Comparison of ENCODE assay signal across 20 cellular contexts in the genomic region with DNA sequence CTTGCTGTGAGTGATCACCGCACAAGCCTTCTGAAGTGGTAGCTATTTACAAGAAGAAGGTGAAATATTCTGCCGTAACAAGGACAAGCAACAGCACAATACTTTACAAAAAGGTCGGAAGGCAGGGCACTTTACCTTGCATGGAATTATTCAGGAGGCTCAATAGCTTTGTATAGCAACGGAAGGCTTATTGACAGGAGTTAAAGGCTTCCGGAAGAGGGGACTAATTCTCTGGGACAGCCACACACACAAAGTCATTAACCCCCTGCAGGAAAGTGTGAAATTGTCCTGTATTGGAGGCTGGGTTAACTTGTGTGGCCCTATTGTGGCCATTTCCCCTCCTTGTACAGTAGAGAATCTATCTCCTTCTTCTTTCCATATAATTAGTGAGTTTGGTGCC.
DNase-seq lines count a peak whose midpoint lies in the region; ATAC-seq and TF ChIP-seq lines count a peak whose summit lies in the region.
"Had no signal": no experiment of that assay in that cellular context is flagged by ENCODE, and none has a peak within 500 bp of the region (broad histone marks: within the 10 kb centered on the region; RNA-seq: fewer than 3 reads in every experiment).

No MANE protein-coding gene starts in this region.

- H3K4me1 ChIP-seq in H9 (ENCODE audit: insufficient read depth, low read length) (peaks cover 13% of the 10 kb centered on the region), endodermal cell (ENCODE audit: control insufficient read depth, insufficient read depth, low read length) (peaks cover 15% of the 10 kb centered on the region), iPS-18a (ENCODE audit: control insufficient read depth, low read depth, low read length) (peaks cover 62% of the 10 kb centered on the region), neuronal stem cell (ENCODE audit: control insufficient read depth in 2 of 2, insufficient read depth in 1 of 2, low read depth in 1 of 2, low read length in 2 of 2) (peaks cover 12% of the 10 kb centered on the region in 2 donors)

- H3K4me3 ChIP-seq in endodermal cell (ENCODE audit: low read length) = peak overlapping the region; percentile 24
- no peak overlapping the region for H3K4me3 ChIP-seq in iPS-18a (ENCODE audit: low read length)
- H3K4me3 ChIP-seq in neuronal stem cell (ENCODE audit: low read length in 2 of 2) = no peak overlapping the region
- H3K4me3 ChIP-seq: SJSA1 had no signal

- no peak overlapping the region for H2AK5ac ChIP-seq in H9 (ENCODE audit: insufficient read length, low read length)
- H2AK5ac ChIP-seq in neuronal stem cell (ENCODE audit: low read depth, low read length) = no peak overlapping the region

- peak overlapping the region; percentile 66 for H2BK5ac ChIP-seq in H9 (ENCODE audit: insufficient read length, low read length)
- no peak overlapping the region for H2BK5ac ChIP-seq in neuronal stem cell (ENCODE audit: low read length)

- H3K23me2 ChIP-seq in H9 (ENCODE audit: insufficient read length, low read depth, low read length, poor library complexity, severe bottlenecking) = no peaks in the 10 kb centered on the region

- H3T11ph ChIP-seq in H9 (ENCODE audit: low read length) = no peak overlapping the region

- H3K9ac ChIP-seq in H9 (ENCODE audit: extremely low read depth, insufficient read length, low read length) (peak overlapping the region; percentile 49), endodermal cell (ENCODE audit: extremely low read depth, low read length, poor library complexity, severe bottlenecking) (no peak overlapping the region), iPS-18a (ENCODE audit: low read length) (no peak overlapping the region), neuronal stem cell (ENCODE audit: low read depth, low read length, poor library complexity) (no peak overlapping the region)

- H3K27ac ChIP-seq in H9 (ENCODE audit: insufficient read length, low read depth, low read length) = peak overlapping the region; percentile 97
- H3K27ac ChIP-seq in endodermal cell (ENCODE audit: low read depth, low read length) = no peak overlapping the region
- H3K27ac ChIP-seq in iPS-18a (ENCODE audit: low read length) = peak overlapping the region; percentile 70
- peak overlapping the region; percentile 50 for H3K27ac ChIP-seq in neuronal stem cell (replicated peaks; ENCODE audit: low read length)
- H3K27ac ChIP-seq: C4-2B, SJSA1 had no signal

- H4K8ac ChIP-seq in H9 (replicated peaks; ENCODE audit: insufficient read length, low read depth, low read length) (no peak overlapping the region), neuronal stem cell (ENCODE audit: low read depth, low read length) (no peak overlapping the region)

- no peaks in the 10 kb centered on the region for H3K79me2 ChIP-seq in H9 (ENCODE audit: insufficient read depth, low read length)

- no peak for ATAC-seq in HG02885 (IDR thresholded peaks at IDR 0.05; ENCODE audit: poor library complexity, unreplicated experiment)

- H3K23ac ChIP-seq in H9 (ENCODE audit: insufficient read length, low read depth, low read length) (no peak overlapping the region), neuronal stem cell (ENCODE audit: low read depth, low read length, poor library complexity) (no peak overlapping the region)

- H3K9me3 ChIP-seq in H9 (ENCODE audit: control insufficient read depth, low read depth, low read length) (no peaks in the 10 kb centered on the region), endodermal cell (ENCODE audit: control insufficient read depth, low read length) (no peaks in the 10 kb centered on the region), iPS-18a (ENCODE audit: control insufficient read depth, low read depth, low read length) (no peaks in the 10 kb centered on the region), neuronal stem cell (replicated peaks in 1 of 2; ENCODE audit: control insufficient read depth in 2 of 2, insufficient read depth in 1 of 2, low read depth in 1 of 2, low read length in 2 of 2) (no peaks in the 10 kb centered on the region)

- WGBS in H9 (ENCODE audit: extremely low coverage, insufficient read length, low lambda C conversion rate) = no CpG with 5 or more reads among the region's 5 CpGs
- 0 to 7% methylated on average over 2 to 5 of the region's 5 CpGs for WGBS in endodermal cell (ENCODE audit: insufficient coverage in 1 of 2, insufficient read length in 1 of 2), 2 experiments
- WGBS in neuronal stem cell (ENCODE audit: extremely low coverage in 2 of 2, insufficient read length in 2 of 2, insufficient replicate concordance in 1 of 2), 2 donors = no CpG with 5 or more reads among the region's 5 CpGs

- no peaks in the 10 kb centered on the region for H4K20me1 ChIP-seq in H9 (ENCODE audit: control insufficient read depth, insufficient read depth, insufficient read length)

- peaks cover 68 to 80% of the 10 kb centered on the region in 2 experiments for H3K4me1 Mint-ChIP-seq in H9
- H3K4me1 Mint-ChIP-seq in endodermal cell = peaks cover 81% of the 10 kb centered on the region
- H3K4me1 Mint-ChIP-seq: CD8-positive, alpha-beta memory T cell had no signal

- H2BK20ac ChIP-seq in H9 (ENCODE audit: low read depth, low read length, poor library complexity, severe bottlenecking) = no peak overlapping the region

- H3K4ac ChIP-seq in H9 (ENCODE audit: low read depth, low read length) (no peak overlapping the region), neuronal stem cell (ENCODE audit: low read length) (no peak overlapping the region)

- H3K36me3 ChIP-seq in endodermal cell (ENCODE audit: control insufficient read depth, insufficient read depth, low read length) (no peaks in the 10 kb centered on the region), iPS-18a (ENCODE audit: control insufficient read depth, low read depth, low read length) (no peaks in the 10 kb centered on the region), neuronal stem cell (replicated peaks in 1 of 2; ENCODE audit: control insufficient read depth in 2 of 2, insufficient read depth in 2 of 2, low read length in 2 of 2) (no peaks in the 10 kb centered on the region)
- H3K36me3 ChIP-seq: SJSA1 had no signal

- H3K14ac ChIP-seq in H9 (ENCODE audit: insufficient read depth, low read length) (no peak overlapping the region), neuronal stem cell (ENCODE audit: low read length) (no peak overlapping the region)

- H2AFZ ChIP-seq in H9 (ENCODE audit: low read length) (no peak overlapping the region), neuronal stem cell (ENCODE audit: low read length) (peak overlapping the region; percentile 7)

- H3K4me2 ChIP-seq in H9 (ENCODE audit: insufficient read depth, insufficient read length, low read length) (no peak overlapping the region), neuronal stem cell (ENCODE audit: insufficient read depth, low read length, poor library complexity, severe bottlenecking) (no peak overlapping the region)

- no peaks in the 10 kb centered on the region for H3K9me3 Mint-ChIP-seq in H9
- no peaks in the 10 kb centered on the region for H3K9me3 Mint-ChIP-seq in endodermal cell
- H3K9me3 Mint-ChIP-seq: CD8-positive, alpha-beta memory T cell had no signal

- H3K27me3 Mint-ChIP-seq in H9 (ENCODE audit: low read depth) = no peaks in the 10 kb centered on the region
- no peaks in the 10 kb centered on the region for H3K27me3 Mint-ChIP-seq in endodermal cell (ENCODE audit: insufficient read depth)
- H3K27me3 Mint-ChIP-seq: CD8-positive, alpha-beta memory T cell had no signal

- H3K36me3 Mint-ChIP-seq in H9 (ENCODE audit: insufficient read depth in 1 of 3, low read depth in 3 of 3) (0 out of 7 replicates have a peak, but pooled peaks cover 0 to 2% (median 0%) of the 10 kb centered on the region in 3 experiments), endodermal cell (ENCODE audit: low read depth) (no peaks in the 10 kb centered on the region)
- H3K36me3 Mint-ChIP-seq: CD8-positive, alpha-beta memory T cell had no signal

- DNase-seq in H9 = peak; percentile 88
- peak; percentile 92 for DNase-seq in endodermal cell
- DNase-seq in neuronal stem cell (ENCODE audit: low spot score) = no peak
- DNase-seq in MV-4-11 (lab: John Stamatoyannopoulos, UW) = no peak
- no peak for DNase-seq in hippocampal formation (lab: John Stamatoyannopoulos, UW)
- DNase-seq: Calu3; CD8-positive, alpha-beta memory T cell; DMS153; KBM-7; MM.1S; NCI-H1092; NCI-H1436 treated with DMSO at 0.1 percent for 48 hours; NCI-H1930; NCI-H226; NCI-H524; OCI-M1 had no signal

- H3K27me3 ChIP-seq in H9 (ENCODE audit: insufficient read depth, low read length) = no peaks in the 10 kb centered on the region
- H3K27me3 ChIP-seq in endodermal cell (ENCODE audit: control insufficient read depth, insufficient read depth, low read length, poor library complexity, severe bottlenecking) = no peaks in the 10 kb centered on the region
- peaks cover 7% of the 10 kb centered on the region for H3K27me3 ChIP-seq in iPS-18a (ENCODE audit: control insufficient read depth, insufficient read depth, low read length)
- H3K27me3 ChIP-seq in neuronal stem cell (ENCODE audit: control insufficient read depth in 3 of 3, insufficient read depth in 3 of 3, low read depth in 1 of 3, low read length in 3 of 3) = peaks cover 0 to 92% (median 0%) of the 10 kb centered on the region in 3 experiments

- H4K91ac ChIP-seq in H9 (ENCODE audit: insufficient read length, low read depth, low read length) (no peak overlapping the region), neuronal stem cell (ENCODE audit: low read depth, low read length, poor library complexity) (no peak overlapping the region)

- H2BK15ac ChIP-seq in H9 (ENCODE audit: low read depth, low read length) (no peak overlapping the region; the same call in 1 of the 2 replicates), neuronal stem cell (ENCODE audit: low read length) (no peak overlapping the region)

- no peak overlapping the region for H4K5ac ChIP-seq in H9 (ENCODE audit: insufficient read length, low read depth, low read length)

- H2BK12ac ChIP-seq in H9 (ENCODE audit: insufficient read length, low read depth, low read length) (no peak overlapping the region), neuronal stem cell (ENCODE audit: low read length) (no peak overlapping the region)

- no peaks in the 10 kb centered on the region for H3K79me1 ChIP-seq in H9 (ENCODE audit: insufficient read depth, low read depth, low read length, poor library complexity, severe bottlenecking)
- H3K79me1 ChIP-seq in neuronal stem cell (ENCODE audit: low read depth, low read length) = no peaks in the 10 kb centered on the region

- H3K18ac ChIP-seq in H9 (ENCODE audit: insufficient read length, low read depth, low read length) (peak overlapping the region; percentile 1), neuronal stem cell (ENCODE audit: low read length) (no peak overlapping the region)

- no peak overlapping the region for H3K4me3 Mint-ChIP-seq in H9
- H3K4me3 Mint-ChIP-seq in endodermal cell = peak overlapping the region; percentile 2
- H3K4me3 Mint-ChIP-seq: CD8-positive, alpha-beta memory T cell had no signal

- peak overlapping the region; percentile 78 to 97 (median 83) for H3K27ac Mint-ChIP-seq in H9
- H3K27ac Mint-ChIP-seq in endodermal cell = peak overlapping the region; percentile 94
- H3K27ac Mint-ChIP-seq: CD8-positive, alpha-beta memory T cell had no signal

- TF ChIP-seq CTCF in H9 (conservative IDR thresholded peaks at IDR 0.05) (no peak; the same call in 2 of the 3 replicates), endodermal cell (conservative IDR thresholded peaks at IDR 0.05) (peak; percentile 22)

- H2BK120ac ChIP-seq in H9 (ENCODE audit: low read depth, low read length, poor library complexity, severe bottlenecking) (no peak overlapping the region), neuronal stem cell (ENCODE audit: low read depth, low read length) (no peak overlapping the region)

- no peak overlapping the region for H3K56ac ChIP-seq in H9 (ENCODE audit: insufficient read length, low read depth, low read length)

Comparison
In these comparisons a context has a peak if more than half of its experiments do, and no peak if none do; other contexts are left out.
1. DNase-seq: peak in H9 (single experiment) and endodermal cell (single experiment); none in neuronal stem cell (single experiment), MV-4-11 (single experiment) and hippocampal formation (0 of 2).